12 cellular contexts compared by ENCODE assay signal in genomic region chr2:168210216-168210897, GRCh38. TPM values are rescaled to one million over a fixed set of nuclear protein-coding genes. Genes with fewer than 3 reads are reported as not detected.
DNase-seq lines count a peak whose midpoint lies in the region; ATAC-seq and TF ChIP-seq lines count a peak whose summit lies in the region.
"Had no signal": no experiment of that assay in that cellular context is flagged by ENCODE, and none has a peak within 500 bp of the region (broad histone marks: within the 10 kb centered on the region; RNA-seq: fewer than 3 reads in every experiment).

No MANE protein-coding gene starts in this region.

- no peak for ATAC-seq in activated T-helper 17 cell treated with anti-CD3 and anti-CD28 coated beads, Interleukin-2, amount 50 U/mL, for 72 hours (replicated peaks)
- ATAC-seq in HG03571 (IDR thresholded peaks at IDR 0.05; ENCODE audit: unreplicated experiment): no peak

- no peak overlapping the region for H2BK15ac ChIP-seq in mesenchymal stem cell (ENCODE audit: low read depth, poor library complexity, severe bottlenecking)

- DNase-seq in AG10803 (ENCODE audit: low read depth) (peak; percentile 33), mesenchymal stem cell (no peak), SKM-1 (lab: John Stamatoyannopoulos, UW; ENCODE audit: unreplicated experiment) (no peak), germinal center (ENCODE audit: low spot score) (no peak)
- DNase-seq in central memory CD4-positive, alpha-beta T cell: no peak
- DNase-seq: DMS79, midbrain, NCI-H345 had no signal

- H3K14ac ChIP-seq in mesenchymal stem cell (ENCODE audit: low read length in 2 of 2): peak overlapping the region in 1 of 2 experiments; percentile 63

- no peak overlapping the region for H3K23ac ChIP-seq in mesenchymal stem cell (ENCODE audit: low read length in 2 of 2)

- peak overlapping the region; percentile 71 for H3K9ac ChIP-seq in mesenchymal stem cell (ENCODE audit: low read length)

- H2AK5ac ChIP-seq in mesenchymal stem cell (ENCODE audit: low read length, severe bottlenecking): peak overlapping the region; percentile 92

- H3K27ac ChIP-seq in mesenchymal stem cell (ENCODE audit: low read length, poor library complexity, severe bottlenecking): peak overlapping the region; percentile 81
- H3K27ac ChIP-seq: tibial nerve had no signal

- H3K27me3 Mint-ChIP-seq in IgD-negative memory B cell: no peaks in the 10 kb centered on the region
- no peaks in the 10 kb centered on the region for H3K27me3 Mint-ChIP-seq in activated T-helper 17 cell treated with anti-CD3 and anti-CD28 coated beads, Interleukin-2, amount 50 U/mL, for 72 hours

- no peak overlapping the region for H3K4me2 ChIP-seq in mesenchymal stem cell (ENCODE audit: low read length, poor library complexity, severe bottlenecking)

- H3K4me1 ChIP-seq in mesenchymal stem cell (ENCODE audit: control insufficient read depth, insufficient read depth, low read depth, low read length): peaks cover 7% of the 10 kb centered on the region

- H2BK5ac ChIP-seq in mesenchymal stem cell (ENCODE audit: low read depth, low read length, poor library complexity, severe bottlenecking): peak overlapping the region; percentile 73

- H4K8ac ChIP-seq in mesenchymal stem cell (ENCODE audit: low read length): no peak overlapping the region

- H4K91ac ChIP-seq in mesenchymal stem cell (ENCODE audit: low read length): no peak overlapping the region

- H3K4me3 Mint-ChIP-seq in IgD-negative memory B cell: peak overlapping the region in 3 of 4 donors; percentile 58 to 70 (median 63)
- H3K4me3 Mint-ChIP-seq in activated T-helper 17 cell treated with anti-CD3 and anti-CD28 coated beads, Interleukin-2, amount 50 U/mL, for 72 hours: peak overlapping the region; percentile 75

- H3K9me3 ChIP-seq in mesenchymal stem cell (ENCODE audit: control insufficient read depth, low read length): no peaks in the 10 kb centered on the region
- H3K9me3 ChIP-seq: tibial nerve had no signal

- peak overlapping the region in 1 of 2 experiments; percentile 44 for H2BK12ac ChIP-seq in mesenchymal stem cell (ENCODE audit: low read length in 2 of 2)

- TF ChIP-seq CTCF in AG10803 (conservative IDR thresholded peaks at IDR 0.05; ENCODE audit: low read length): no peak

- peaks cover 26 to 40% (median 31%) of the 10 kb centered on the region in 3 donors for H3K4me1 Mint-ChIP-seq in IgD-negative memory B cell
- H3K4me1 Mint-ChIP-seq in activated T-helper 17 cell treated with anti-CD3 and anti-CD28 coated beads, Interleukin-2, amount 50 U/mL, for 72 hours: peaks cover 48% of the 10 kb centered on the region

- peaks cover 0 to 2% of the 10 kb centered on the region in 2 experiments for H3K36me3 ChIP-seq in mesenchymal stem cell (ENCODE audit: control insufficient read depth in 1 of 2, insufficient read depth in 2 of 2, low read depth in 1 of 2, low read length in 2 of 2)
- H3K36me3 ChIP-seq: tibial nerve had no signal

- peaks cover 6% of the 10 kb centered on the region for H3K36me3 Mint-ChIP-seq in IgD-negative memory B cell
- H3K36me3 Mint-ChIP-seq in activated T-helper 17 cell treated with anti-CD3 and anti-CD28 coated beads, Interleukin-2, amount 50 U/mL, for 72 hours (ENCODE audit: low read depth): no peaks in the 10 kb centered on the region

- WGBS in mesenchymal stem cell: 69% methylated on average over 8 of the region's 9 CpGs

- H3K4me3 ChIP-seq in AG10803 (ENCODE audit: low read length) (peak overlapping the region; percentile 40), mesenchymal stem cell (ENCODE audit: insufficient read depth in 1 of 2, low read depth in 1 of 2, low read length in 2 of 2) (peak overlapping the region in 1 of 2 experiments; percentile 58)

- no peaks in the 10 kb centered on the region for H3K27me3 ChIP-seq in mesenchymal stem cell (ENCODE audit: control insufficient read depth in 1 of 2, insufficient read depth in 1 of 2, low read length in 2 of 2)

- no peak overlapping the region for H2AFZ ChIP-seq in mesenchymal stem cell (ENCODE audit: low read depth, low read length)

- peak overlapping the region in 1 of 3 donors; percentile 12 for H3K27ac Mint-ChIP-seq in IgD-negative memory B cell
- H3K27ac Mint-ChIP-seq in activated T-helper 17 cell treated with anti-CD3 and anti-CD28 coated beads, Interleukin-2, amount 50 U/mL, for 72 hours: peak overlapping the region; percentile 89

- no peak overlapping the region for H2BK120ac ChIP-seq in mesenchymal stem cell (ENCODE audit: low read depth, low read length)

- H3K18ac ChIP-seq in mesenchymal stem cell (ENCODE audit: low read depth in 1 of 2, low read length in 2 of 2): no peak overlapping the region

- H3K4ac ChIP-seq in mesenchymal stem cell (ENCODE audit: low read depth in 1 of 2, low read length in 2 of 2): no peak overlapping the region

- H3K9me3 Mint-ChIP-seq in IgD-negative memory B cell: no peaks in the 10 kb centered on the region
- no peaks in the 10 kb centered on the region for H3K9me3 Mint-ChIP-seq in activated T-helper 17 cell treated with anti-CD3 and anti-CD28 coated beads, Interleukin-2, amount 50 U/mL, for 72 hours

- peaks cover 22% of the 10 kb centered on the region for H3K79me1 ChIP-seq in mesenchymal stem cell (replicated peaks; ENCODE audit: low read length, poor library complexity, severe bottlenecking)

RNA-seq across cellular contexts. Expression of gene STK39, which starts 37.0 kb away (rescaled TPM):
- polyA plus RNA-seq in IgD-negative memory B cell: 1.6 TPM
- 10 to 100 TPM; 21.5 to 27.9 TPM for total RNA-seq in activated T-helper 17 cell treated with anti-CD3 and anti-CD28 coated beads, Interleukin-2, amount 50 U/mL, for 72 hours
- 18.3 TPM for polyA plus RNA-seq in mesenchymal stem cell (2013, experiment 1 of 2)
- polyA plus RNA-seq in mesenchymal stem cell (2013, experiment 2 of 2): 18.5 TPM
